Comparison of ENCODE assay signal across 20 cellular contexts in genomic region chr2:126614529-126615279, GRCh38. TPM values are rescaled to one million over a fixed set of nuclear protein-coding genes. Genes with fewer than 3 reads are reported as not detected.
DNase-seq lines count a peak whose midpoint lies in the region; ATAC-seq, FAIRE-seq and TF ChIP-seq lines count a peak whose summit lies in the region.
"Had no signal": no experiment of that assay in that cellular context is flagged by ENCODE, and none has a peak within 500 bp of the region (broad histone marks: within the 10 kb centered on the region; RNA-seq: fewer than 3 reads in every experiment).

No MANE protein-coding gene starts in this region.

- H3K36me3 Mint-ChIP-seq in MCF 10A (ENCODE audit: insufficient read depth, unreplicated experiment) (no peaks in the 10 kb centered on the region), astrocyte (ENCODE audit: low read depth, unreplicated experiment) (no peaks in the 10 kb centered on the region), endodermal cell (ENCODE audit: low read depth) (no peaks in the 10 kb centered on the region)
- H3K36me3 Mint-ChIP-seq: CD4-positive, CD25-positive, alpha-beta regulatory T cell; natural killer cell treated with Interleukin-12 subunit alpha and Interleukin-12 subunit beta and Interleukin-15 and Interleukin-18, amount 100 ng/mL, for 72 hours; type B pancreatic cell had no signal

- no peak overlapping the region for H3K9ac ChIP-seq in mammary epithelial cell (ENCODE audit: insufficient read depth, low read length)
- H3K9ac ChIP-seq in astrocyte (ENCODE audit: low read length), result no peak overlapping the region
- no peak overlapping the region for H3K9ac ChIP-seq in endodermal cell (ENCODE audit: extremely low read depth, low read length, poor library complexity, severe bottlenecking)

- peaks cover 11% of the 10 kb centered on the region for H3K4me1 Mint-ChIP-seq in MCF 10A (ENCODE audit: insufficient read depth, unreplicated experiment)
- H3K4me1 Mint-ChIP-seq in astrocyte (ENCODE audit: low read depth, unreplicated experiment), result peaks cover 14% of the 10 kb centered on the region
- no peaks in the 10 kb centered on the region for H3K4me1 Mint-ChIP-seq in endodermal cell
- H3K4me1 Mint-ChIP-seq: CD4-positive, CD25-positive, alpha-beta regulatory T cell had no signal

- no peak overlapping the region for H3K4me3 Mint-ChIP-seq in MCF 10A (ENCODE audit: unreplicated experiment)
- H3K4me3 Mint-ChIP-seq in astrocyte (ENCODE audit: unreplicated experiment), result no peak overlapping the region
- H3K4me3 Mint-ChIP-seq in endodermal cell, result no peak overlapping the region
- H3K4me3 Mint-ChIP-seq: activated CD8-positive, alpha-beta T cell treated with anti-CD3 and anti-CD28 coated beads for 36 hours; activated naive CD8-positive, alpha-beta T cell treated with anti-CD3 and anti-CD28 coated beads, Interleukin-2, amount 50 U/mL, for 24 hours; CD4-positive, CD25-positive, alpha-beta regulatory T cell; natural killer cell treated with Interleukin-12 subunit alpha and Interleukin-12 subunit beta and Interleukin-15 and Interleukin-18, amount 100 ng/mL, for 72 hours; type B pancreatic cell had no signal

- DNase-seq in MCF 10A (ENCODE audit: unreplicated experiment) (peak; percentile 24), mammary epithelial cell (no peak), astrocyte (ENCODE audit: low read depth) (no peak), inferior parietal cortex (ENCODE audit: extremely low spot score) (peak; percentile 7), superior temporal gyrus (ENCODE audit: extremely low spot score) (peak; percentile 24), endodermal cell (no peak)
- no peak for DNase-seq in stimulated activated naive CD4-positive, alpha-beta T cell treated with Interleukin-2 at 50 U/mL for 16 hours (lab: John Stamatoyannopoulos, UW)
- DNase-seq: activated CD8-positive, alpha-beta T cell treated with anti-CD3 and anti-CD28 coated beads for 36 hours; activated naive CD8-positive, alpha-beta T cell treated with anti-CD3 and anti-CD28 coated beads, Interleukin-2, amount 50 U/mL, for 24 hours; CD4-positive, CD25-positive, alpha-beta regulatory T cell; DMS53; NCI-H187 treated with DMSO at 0.1 percent for 48 hours; NCI-H446; NK-92 treated with Interleukin-12 subunit alpha and Interleukin-12 subunit beta, amount 100 ng/mL, for 24 hours; stimulated activated naive CD4-positive, alpha-beta T cell had no signal

- no peak overlapping the region for H3K4me2 ChIP-seq in mammary epithelial cell (ENCODE audit: insufficient read depth, low read depth, low read length)
- H3K4me2 ChIP-seq in astrocyte (ENCODE audit: low read length), result no peak overlapping the region

- H3K27ac Mint-ChIP-seq in MCF 10A (ENCODE audit: low read depth, unreplicated experiment) (no peak overlapping the region), astrocyte (ENCODE audit: unreplicated experiment) (no peak overlapping the region), endodermal cell (no peak overlapping the region)
- H3K27ac Mint-ChIP-seq: activated CD8-positive, alpha-beta T cell treated with anti-CD3 and anti-CD28 coated beads for 36 hours; activated naive CD8-positive, alpha-beta T cell treated with anti-CD3 and anti-CD28 coated beads, Interleukin-2, amount 50 U/mL, for 24 hours; natural killer cell treated with Interleukin-12 subunit alpha and Interleukin-12 subunit beta and Interleukin-15 and Interleukin-18, amount 100 ng/mL, for 72 hours; type B pancreatic cell had no signal

- H3K4me1 ChIP-seq in mammary epithelial cell (ENCODE audit: insufficient read depth, low read length) (no peaks in the 10 kb centered on the region), astrocyte (ENCODE audit: insufficient read depth, low read length) (no peaks in the 10 kb centered on the region), endodermal cell (ENCODE audit: control insufficient read depth, insufficient read depth, low read length) (no peaks in the 10 kb centered on the region)
- H3K4me1 ChIP-seq: prostate gland had no signal

- BruUV-seq in MCF 10A (replicated peaks; lab: Mats Ljungman, UMichigan), result no TSS peak
- no TSS peak for BruUV-seq in mammary epithelial cell (replicated peaks; lab: Mats Ljungman, UMichigan)

- dilution Hi-C loops in mammary epithelial cell (cut with HindIII; ENCODE audit: low sequenced_read_pairs), result no loop called here

- H4K20me1 ChIP-seq in mammary epithelial cell (ENCODE audit: insufficient read depth, low read length) (no peaks in the 10 kb centered on the region), astrocyte (ENCODE audit: insufficient read depth, low read length) (no peaks in the 10 kb centered on the region)

- peak; percentile 29 for FAIRE-seq in astrocyte (lab: Jason Lieb, UNC)

- H3K27ac ChIP-seq in mammary epithelial cell (ENCODE audit: insufficient read depth, low read depth, low read length), result no peak overlapping the region
- H3K27ac ChIP-seq in astrocyte (ENCODE audit: low read depth, low read length), result no peak overlapping the region
- no peak overlapping the region for H3K27ac ChIP-seq in endodermal cell (ENCODE audit: low read depth, low read length)
- H3K27ac ChIP-seq: 22Rv1, prostate gland had no signal

- H3K79me2 ChIP-seq in mammary epithelial cell (ENCODE audit: insufficient read depth, low read length) (no peaks in the 10 kb centered on the region), astrocyte (ENCODE audit: insufficient read depth, low read length) (no peaks in the 10 kb centered on the region)

- H3K9me3 Mint-ChIP-seq in MCF 10A (ENCODE audit: unreplicated experiment), result no peaks in the 10 kb centered on the region
- H3K9me3 Mint-ChIP-seq in astrocyte (ENCODE audit: unreplicated experiment), result peaks cover 1% of the 10 kb centered on the region
- no peaks in the 10 kb centered on the region for H3K9me3 Mint-ChIP-seq in endodermal cell
- H3K9me3 Mint-ChIP-seq: activated CD8-positive, alpha-beta T cell treated with anti-CD3 and anti-CD28 coated beads for 36 hours; activated naive CD8-positive, alpha-beta T cell treated with anti-CD3 and anti-CD28 coated beads, Interleukin-2, amount 50 U/mL, for 24 hours; natural killer cell treated with Interleukin-12 subunit alpha and Interleukin-12 subunit beta and Interleukin-15 and Interleukin-18, amount 100 ng/mL, for 72 hours; type B pancreatic cell had no signal

- H3K27me3 ChIP-seq in mammary epithelial cell (ENCODE audit: insufficient read depth, low read length) (no peaks in the 10 kb centered on the region), astrocyte (ENCODE audit: insufficient read depth, low read length) (no peaks in the 10 kb centered on the region), endodermal cell (ENCODE audit: control insufficient read depth, insufficient read depth, low read length, poor library complexity, severe bottlenecking) (no peaks in the 10 kb centered on the region)

- 0% methylated on average over 1 of the region's 1 CpG for WGBS in mammary epithelial cell (ENCODE audit: low coverage, missing lambda C conversion rate)
- WGBS in endodermal cell (ENCODE audit: insufficient coverage in 1 of 2, insufficient read length in 1 of 2), 2 experiments, result 83 to 100% methylated on average over 1 of the region's 1 CpG

- TF ChIP-seq CTCF in MCF 10A (IDR thresholded peaks at IDR 0.05; ENCODE audit: unreplicated experiment), result no peak
- TF ChIP-seq CTCF in mammary epithelial cell (conservative IDR thresholded peaks at IDR 0.05 in 1 of 2, IDR thresholded peaks at IDR 0.05 in 1 of 2; ENCODE audit: extremely low read depth in 1 of 2, insufficient read depth in 1 of 2, low read depth in 1 of 2, low read length in 2 of 2), result no peak
- TF ChIP-seq CTCF in astrocyte (IDR thresholded peaks at IDR 0.05; ENCODE audit: insufficient read depth, low read depth, low read length), result no peak
- TF ChIP-seq CTCF in endodermal cell (conservative IDR thresholded peaks at IDR 0.05), result no peak

- no peaks in the 10 kb centered on the region for H3K36me3 ChIP-seq in mammary epithelial cell (ENCODE audit: insufficient read depth, low read length)
- H3K36me3 ChIP-seq in astrocyte (ENCODE audit: insufficient read depth, low read length), result no peaks in the 10 kb centered on the region
- no peaks in the 10 kb centered on the region for H3K36me3 ChIP-seq in endodermal cell (ENCODE audit: control insufficient read depth, insufficient read depth, low read length)
- H3K36me3 ChIP-seq: prostate gland had no signal

- CTCF ChIA-PET in MCF 10A (lab: Yijun Ruan, JAX) (no interaction called here), mammary epithelial cell (lab: Charles Lee; ENCODE audit: low non-redundant PET) (no interaction called here)

- H3K9me3 ChIP-seq in mammary epithelial cell (replicated peaks; ENCODE audit: insufficient read depth, low read length) (peaks cover 5% of the 10 kb centered on the region), astrocyte (ENCODE audit: insufficient read depth, low read depth, low read length) (no peaks in the 10 kb centered on the region), endodermal cell (ENCODE audit: control insufficient read depth, low read length) (no peaks in the 10 kb centered on the region)
- H3K9me3 ChIP-seq: prostate gland had no signal

- no peaks in the 10 kb centered on the region for H3K27me3 Mint-ChIP-seq in MCF 10A (ENCODE audit: insufficient read depth, unreplicated experiment)
- peaks cover 3% of the 10 kb centered on the region for H3K27me3 Mint-ChIP-seq in astrocyte (ENCODE audit: low read depth, unreplicated experiment)
- no peaks in the 10 kb centered on the region for H3K27me3 Mint-ChIP-seq in endodermal cell (ENCODE audit: insufficient read depth)
- H3K27me3 Mint-ChIP-seq: activated CD8-positive, alpha-beta T cell treated with anti-CD3 and anti-CD28 coated beads for 36 hours; activated naive CD8-positive, alpha-beta T cell treated with anti-CD3 and anti-CD28 coated beads, Interleukin-2, amount 50 U/mL, for 24 hours had no signal

- ATAC-seq in GM19452 (IDR thresholded peaks at IDR 0.05; ENCODE audit: unreplicated experiment), result no peak
- ATAC-seq: activated CD8-positive, alpha-beta T cell treated with anti-CD3 and anti-CD28 coated beads for 36 hours; activated naive CD8-positive, alpha-beta T cell treated with anti-CD3 and anti-CD28 coated beads, Interleukin-2, amount 50 U/mL, for 24 hours; natural killer cell treated with Interleukin-12 subunit alpha and Interleukin-12 subunit beta and Interleukin-15 and Interleukin-18, amount 100 ng/mL, for 72 hours had no signal

- H2AFZ ChIP-seq in mammary epithelial cell (ENCODE audit: low read depth, low read length) (no peak overlapping the region), astrocyte (ENCODE audit: low read depth, low read length) (no peak overlapping the region)

- H3K4me3 ChIP-seq in mammary epithelial cell (replicated peaks in 1 of 3; ENCODE audit: insufficient read depth in 1 of 3, low read depth in 2 of 3, low read length in 3 of 3) (no peak overlapping the region), astrocyte (ENCODE audit: insufficient read depth, low read depth, low read length) (no peak overlapping the region), endodermal cell (ENCODE audit: low read length) (no peak overlapping the region)
- H3K4me3 ChIP-seq: prostate gland had no signal

- in situ Hi-C loops in mammary epithelial cell (cut with MboI; ENCODE audit: low sequenced_read_pairs in 2 of 2), result no loop called here

- POLR2A ChIA-PET in MCF 10A (lab: Yijun Ruan, JAX), result no interaction called here

- intact Hi-C loops in MCF 10A (cut with micrococcal nuclease), result no loop called here
- intact Hi-C loops in mammary epithelial cell (cut with micrococcal nuclease), result no loop called here

RNA-seq across cellular contexts. Expression of gene GYPC, which starts 41.3 kb away (rescaled TPM):
- total RNA-seq in MCF 10A (2022), result not detected in 2 replicates
- total RNA-seq in mammary epithelial cell, result 10 to 100 TPM in 1 of 2 donors, not detected in 1; 49.7 TPM
- polyA plus RNA-seq in mammary epithelial cell, result 1.00 TPM
- 3.2 TPM for polyA minus RNA-seq in mammary epithelial cell
- 26.5 and 29.3 TPM in 2 replicates for total RNA-seq in astrocyte
- total RNA-seq in endodermal cell, result 10 to 100 TPM; 15.3 to 23.2 TPM
- polyA plus RNA-seq in endodermal cell (2013, experiment 1 of 2), result 71.8 TPM
- 75.2 TPM for polyA plus RNA-seq in endodermal cell (2013, experiment 2 of 2)

Comparison
In these comparisons a context has a peak if more than half of its experiments do, and no peak if none do; other contexts are left out.
1. DNase-seq: peak in MCF 10A (single experiment), inferior parietal cortex (single experiment) and superior temporal gyrus (single experiment); none in mammary epithelial cell (single experiment), astrocyte (single experiment), stimulated activated naive CD4-positive, alpha-beta T cell treated with Interleukin-2 at 50 U/mL for 16 hours (single experiment) and endodermal cell (single experiment).